3 cellular contexts compared by ENCODE assay signal in genomic region chr11:19039409-19039808, GRCh38.
A peak's percentile ranks its signal among the peaks of the same experiment; 100 is the strongest.
TF ChIP-seq lines count a peak whose summit lies in the region.

No MANE protein-coding gene starts in this region.

TF ChIP-seq in A549, 52 proteins besides CTCF, POLR2A, EP300 and RAD21:
- no peak for TF ChIP-seq CHD2 (IDR thresholded peaks at IDR 0.05; ENCODE audit: low read length, partially characterized antibody)
- peak; percentile 73 for TF ChIP-seq MAFK (IDR thresholded peaks at IDR 0.05; ENCODE audit: partially characterized antibody)
TF ChIP-seq in A549: peak in this region for 1.

TF ChIP-seq in HEK293, 187 proteins besides CTCF, POLR2A, EP300 and RAD21:
- TF ChIP-seq ZNF391 (tag by site-specific recombination; IDR thresholded peaks at IDR 0.05; ENCODE audit: borderline replicate concordance, low read depth) (no peak), ZNF791 (tag by site-specific recombination; IDR thresholded peaks at IDR 0.05) (peak; percentile 90)

TF ChIP-seq in K562, 482 proteins besides CTCF, POLR2A, EP300 and RAD21:
- TF ChIP-seq C11orf30 (IDR thresholded peaks at IDR 0.05; ENCODE audit: low read depth): peak; percentile 34; the same call in 1 of the 2 replicates
- peak; percentile 69 for TF ChIP-seq ZNF316 (IDR thresholded peaks at IDR 0.05)
- 0 out of 2 replicates have a peak, but pooled peaks have one; percentile 28 for TF ChIP-seq MAFG (tag; conservative IDR thresholded peaks at IDR 0.05)
- peak; percentile 46; the same call in 1 of the 2 replicates for TF ChIP-seq MAFF (IDR thresholded peaks at IDR 0.05; ENCODE audit: low read length)
- TF ChIP-seq TSHZ1 (CRISPR knock-in tag; IDR thresholded peaks at IDR 0.05): no peak
- TF ChIP-seq ZNF121 (CRISPR knock-in tag; conservative IDR thresholded peaks at IDR 0.05): no peak
